In genomic region chr3:169971522-169971921, GRCh38 we compare ENCODE assay signal across 18 cellular contexts. TPM values are rescaled to one million over a fixed set of nuclear protein-coding genes. Genes with fewer than 3 reads are reported as not detected.
A peak's percentile ranks its signal among the peaks of the same experiment; 100 is the strongest.
DNase-seq lines count a peak whose midpoint lies in the region; ATAC-seq and TF ChIP-seq lines count a peak whose summit lies in the region.
"Had no signal": no experiment of that assay in that cellular context is flagged by ENCODE, and none has a peak within 500 bp of the region (broad histone marks: within the 10 kb centered on the region; RNA-seq: fewer than 3 reads in every experiment).

No MANE protein-coding gene starts in this region.

- peaks cover 57% of the 10 kb centered on the region; the same call in 1 of the 2 replicates for H4K20me1 ChIP-seq in DND-41 (ENCODE audit: insufficient read depth, low read length)
- H4K20me1 ChIP-seq in OCI-LY1 (ENCODE audit: insufficient read depth, low read length), result 0 out of 2 replicates have a peak, but pooled peaks cover 3% of the 10 kb centered on the region

- H3F3A ChIP-seq in OCI-LY1 (ENCODE audit: insufficient read depth, low read length), result no peaks in the 10 kb centered on the region

- peaks cover 37% of the 10 kb centered on the region for H3K4me1 ChIP-seq in DND-41 (ENCODE audit: insufficient read depth, low read length)
- H3K4me1 ChIP-seq in OCI-LY1 (ENCODE audit: insufficient read depth, low read length, severe bottlenecking), result peaks cover 81% of the 10 kb centered on the region
- H3K4me1 ChIP-seq in esophagus muscularis mucosa, result peaks cover 34 to 60% (median 54%) of the 10 kb centered on the region in 4 donors

- H3K79me2 ChIP-seq in DND-41 (ENCODE audit: insufficient read depth, low read length), result peaks cover 98% of the 10 kb centered on the region
- peaks cover 96% of the 10 kb centered on the region for H3K79me2 ChIP-seq in OCI-LY1 (ENCODE audit: insufficient read depth, low read length)

- no peak overlapping the region for H3K9ac ChIP-seq in DND-41 (ENCODE audit: low read depth, low read length)
- H3K9ac ChIP-seq in OCI-LY1 (ENCODE audit: low read length), result no peak overlapping the region; the same call in 1 of the 2 replicates
- H3K9ac ChIP-seq: BLaER1, SK-N-SH had no signal

- H3K36me3 Mint-ChIP-seq in CD4-positive, alpha-beta T cell (ENCODE audit: low read depth), result peaks cover 76% of the 10 kb centered on the region
- peaks cover 11% of the 10 kb centered on the region for H3K36me3 Mint-ChIP-seq in memory B cell

- no peak for ATAC-seq in CD4-positive, alpha-beta T cell (ENCODE audit: poor library complexity)
- ATAC-seq in DND-41 (ENCODE audit: insufficient read depth, low read depth), result no peak
- no peak for ATAC-seq in memory B cell (ENCODE audit: low read depth)
- no peak for ATAC-seq in GM19455 (IDR thresholded peaks at IDR 0.05; ENCODE audit: unreplicated experiment)
- ATAC-seq in GM18861 (IDR thresholded peaks at IDR 0.05; ENCODE audit: unreplicated experiment), result no peak

- 89% methylated on average over 2 of the region's 2 CpGs for WGBS in esophagus muscularis mucosa

- H3K27ac Mint-ChIP-seq in CD4-positive, alpha-beta T cell, result peak overlapping the region; percentile 45
- H3K27ac Mint-ChIP-seq in memory B cell, result peak overlapping the region; percentile 64

- TF ChIP-seq EP300 in esophagus muscularis mucosa (IDR thresholded peaks at IDR 0.05), result no peak

- no peak overlapping the region for H3K27ac ChIP-seq in CD4-positive, alpha-beta T cell (ENCODE audit: low read depth, low read length)
- no peak overlapping the region for H3K27ac ChIP-seq in DND-41 (ENCODE audit: low read length)
- peak overlapping the region; percentile 20 for H3K27ac ChIP-seq in OCI-LY1 (ENCODE audit: low read depth, low read length, poor library complexity, severe bottlenecking)
- no peak overlapping the region for H3K27ac ChIP-seq in esophagus muscularis mucosa (replicated peaks in 1 of 4)
- H3K27ac ChIP-seq: BLaER1 had no signal

- TF ChIP-seq POLR2A in esophagus muscularis mucosa (IDR thresholded peaks at IDR 0.05; ENCODE audit: low read depth), result no peak

- H2AFZ ChIP-seq in DND-41 (ENCODE audit: low read depth, low read length) (no peak overlapping the region), OCI-LY1 (ENCODE audit: low read length) (no peak overlapping the region)

- no peak for DNase-seq in CD4-positive, alpha-beta T cell
- DNase-seq in DND-41 (no peak), memory B cell (ENCODE audit: low spot score in 2 of 2) (no peak), esophagus muscularis mucosa (ENCODE audit: extremely low spot score) (no peak), AG08396 (ENCODE audit: low spot score) (no peak)
- DNase-seq: DMS 273 treated with DMSO at 0.1 percent for 48 hours, MM.1S, NCI-H1105, NCI-H1694, NCI-H2107, NCI-H2227 treated with DMSO at 0.1 percent for 48 hours, NCI-H524 treated with DMSO at 0.1 percent for 48 hours, SHP77, SK-N-SH had no signal

- POLR2A ChIA-PET in CD4-positive, alpha-beta T cell (lab: Charles Lee), result interaction anchor here (0.9 kb wide), 1 partner anchor 206 kb away, joined by 3 read pairs; no protein-coding TSS in a partner anchor

- TF ChIP-seq CTCF in CD4-positive, alpha-beta T cell (IDR thresholded peaks at IDR 0.05), result no peak
- TF ChIP-seq CTCF in DND-41 (IDR thresholded peaks at IDR 0.05; ENCODE audit: borderline replicate concordance, extremely low read depth, low read length, poor library complexity, severe bottlenecking), result no peak
- TF ChIP-seq CTCF in OCI-LY1 (IDR thresholded peaks at IDR 0.05; ENCODE audit: low read length), result no peak
- no peak for TF ChIP-seq CTCF in esophagus muscularis mucosa (IDR thresholded peaks at IDR 0.05)

- no peaks in the 10 kb centered on the region for H3K27me3 Mint-ChIP-seq in CD4-positive, alpha-beta T cell
- H3K27me3 Mint-ChIP-seq in memory B cell, result no peaks in the 10 kb centered on the region

- no peaks in the 10 kb centered on the region for H3K27me3 ChIP-seq in CD4-positive, alpha-beta T cell (ENCODE audit: control insufficient read depth, insufficient read depth, low read length)
- H3K27me3 ChIP-seq in DND-41 (ENCODE audit: insufficient read depth, low read length, poor library complexity) (no peaks in the 10 kb centered on the region), OCI-LY1 (ENCODE audit: insufficient read depth, low read length) (no peaks in the 10 kb centered on the region), esophagus muscularis mucosa (no peaks in the 10 kb centered on the region)
- H3K27me3 ChIP-seq: BLaER1 had no signal

- H3K4me3 ChIP-seq in DND-41 (ENCODE audit: low read depth in 1 of 2, low read length in 2 of 2) (no peak overlapping the region), OCI-LY1 (ENCODE audit: low read depth, low read length, poor library complexity, severe bottlenecking) (no peak overlapping the region), esophagus muscularis mucosa (no peak overlapping the region)
- H3K4me3 ChIP-seq: BLaER1 had no signal

- CTCF ChIA-PET in CD4-positive, alpha-beta T cell (lab: Charles Lee), result no interaction called here

- H3K9me2 ChIP-seq in OCI-LY1 (ENCODE audit: low read depth, low read length), result no peaks in the 10 kb centered on the region
- H3K9me2 ChIP-seq: SK-N-SH had no signal

- intact Hi-C loops in CD4-positive, alpha-beta T cell (cut with DNase I, micrococcal nuclease), result loop anchor here in 1 of 2 experiments (5.0 kb wide), 2 partner anchors 131 to 256 kb away; no protein-coding TSS in a partner anchor
- intact Hi-C loops in esophagus muscularis mucosa (cut with DNase I), result loop anchor here (10.0 kb wide), 1 partner anchor 123 kb away; no protein-coding TSS in a partner anchor

- no peaks in the 10 kb centered on the region for H3K9me3 ChIP-seq in CD4-positive, alpha-beta T cell (ENCODE audit: control insufficient read depth, low read length)
- no peaks in the 10 kb centered on the region for H3K9me3 ChIP-seq in DND-41 (ENCODE audit: insufficient read depth, low read length, severe bottlenecking)
- no peaks in the 10 kb centered on the region for H3K9me3 ChIP-seq in OCI-LY1 (ENCODE audit: low read length)
- no peaks in the 10 kb centered on the region for H3K9me3 ChIP-seq in esophagus muscularis mucosa
- H3K9me3 ChIP-seq: BLaER1, SK-N-SH had no signal

- H3K4me2 ChIP-seq in DND-41 (ENCODE audit: insufficient read depth, low read length) (peak overlapping the region; percentile 21; the same call in 1 of the 2 replicates), OCI-LY1 (ENCODE audit: low read length) (peak overlapping the region; percentile 17; the same call in 1 of the 2 replicates)
- H3K4me2 ChIP-seq: BLaER1, SK-N-SH had no signal

- no peak overlapping the region for H3K4me3 Mint-ChIP-seq in CD4-positive, alpha-beta T cell
- H3K4me3 Mint-ChIP-seq in memory B cell, result no peak overlapping the region

- H3K9me3 Mint-ChIP-seq in CD4-positive, alpha-beta T cell, result no peaks in the 10 kb centered on the region
- no peaks in the 10 kb centered on the region for H3K9me3 Mint-ChIP-seq in memory B cell

- H3K36me3 ChIP-seq in DND-41 (ENCODE audit: insufficient read depth, low read length) (peaks cover 29% of the 10 kb centered on the region), OCI-LY1 (ENCODE audit: insufficient read depth, low read length) (peaks cover 87% of the 10 kb centered on the region), esophagus muscularis mucosa (peaks cover 4 to 19% (median 15%) of the 10 kb centered on the region in 4 donors)

- H3K4me1 Mint-ChIP-seq in CD4-positive, alpha-beta T cell (ENCODE audit: low read depth), result peaks cover 73% of the 10 kb centered on the region
- peaks cover 45% of the 10 kb centered on the region for H3K4me1 Mint-ChIP-seq in memory B cell

RNA-seq across cellular contexts. Expression of gene SEC62, which starts 4.9 kb away (rescaled TPM):
- 100 to 1,000 TPM; 113 to 117 TPM for total RNA-seq in CD4-positive, alpha-beta T cell
- total RNA-seq in esophagus muscularis mucosa, result 10 to 100 TPM; 65.6 to 71.8 (median 69.3) TPM
